Comparison of ENCODE assay signal across 30 cellular contexts in genomic region chr1:221291113-221291512, GRCh38.
"Had no signal": no experiment of that assay in that cellular context is flagged by ENCODE, and none has a peak within 500 bp of the region (broad histone marks: within the 10 kb centered on the region; RNA-seq: fewer than 3 reads in every experiment).

No MANE protein-coding gene starts in this region.

- DNase-seq: activated CD4-positive, alpha-beta T cell treated with anti-CD3 and anti-CD28 coated beads, Interleukin-2, amount 10 ng/mL, durations not matched to agents 24 days and 14 days; activated CD4-positive, alpha-beta T cell treated with anti-CD3 and anti-CD28 coated beads, Interleukin-2, amount 50 U/mL, for 4 hours; activated CD4-positive, CD25-positive, alpha-beta regulatory T cell treated with anti-CD3 and anti-CD28 coated beads, Interleukin-2, amount 50 U/mL, for 72 hours; activated CD8-positive, alpha-beta T cell treated with anti-CD3 and anti-CD28 coated beads for 36 hours; activated effector memory CD4-positive, alpha-beta T cell treated with Interleukin-2 at 50 U/mL for 16 hours; activated naive CD4-positive, alpha-beta T cell treated with anti-CD3 and anti-CD28 coated beads, Interleukin-2, amount 10 ng/mL, durations not matched to agents 7 days and 5 days; activated naive CD8-positive, alpha-beta T cell treated with anti-CD3 and anti-CD28 coated beads, Interleukin-2, amount 50 U/mL, for 24 hours; activated T-cell treated with anti-CD3 and anti-CD28 coated beads, Interleukin-2, amount 50 U/mL, for 24 hours; anterior cingulate cortex; brain microvascular endothelial cell; central memory CD4-positive, alpha-beta T cell; Karpas-422; KBM-7; MG63; NCI-H1092; NCI-H1436 treated with DMSO at 0.1 percent for 48 hours; NCI-H1694 treated with DMSO at 0.1 percent for 48 hours; NCI-H2029; NCI-H345; NCI-H524 treated with DMSO at 0.1 percent for 48 hours; NK-92 treated with Interleukin-12 subunit alpha and Interleukin-12 subunit beta, amount 100 ng/mL, for 24 hours; OCI-M1; SK-N-SH had no signal

- H3K36me3 Mint-ChIP-seq: activated naive CD4-positive, alpha-beta T cell treated with anti-CD3 and anti-CD28 coated beads, Interleukin-2, amount 10 ng/mL, durations not matched to agents 7 days and 5 days; activated naive CD8-positive, alpha-beta T cell had no signal

- H3K4me3 Mint-ChIP-seq: activated CD4-positive, alpha-beta T cell treated with anti-CD3 and anti-CD28 coated beads, Interleukin-2, amount 10 ng/mL, durations not matched to agents 24 days and 14 days; activated CD8-positive, alpha-beta T cell treated with anti-CD3 and anti-CD28 coated beads for 36 hours; activated naive CD4-positive, alpha-beta T cell treated with anti-CD3 and anti-CD28 coated beads, Interleukin-2, amount 10 ng/mL, durations not matched to agents 7 days and 5 days; activated naive CD8-positive, alpha-beta T cell; activated naive CD8-positive, alpha-beta T cell treated with anti-CD3 and anti-CD28 coated beads, Interleukin-2, amount 50 U/mL, for 24 hours; activated T-cell treated with anti-CD3 and anti-CD28 coated beads, Interleukin-2, amount 50 U/mL, for 24 hours; T-helper 1 cell treated with Interleukin-12 subunit alpha and Interleukin-12 subunit beta and Interleukin-4 antibody, amounts not matched to agents 30 μg/mL and 1 μg/mL, for 36 hours; T-helper 2 cell treated with Interferon-gamma antibody and Interleukin-4, amounts not matched to agents 5 μg/mL and 100 μg/mL, for 36 hours had no signal

- H3K4me3 ChIP-seq: MG63, SJSA1 had no signal

- H3K4me2 ChIP-seq: SK-N-SH had no signal

- H3K27ac ChIP-seq: brain microvascular endothelial cell, SJSA1 had no signal

- H3K27ac Mint-ChIP-seq: activated CD4-positive, alpha-beta T cell treated with anti-CD3 and anti-CD28 coated beads, Interleukin-2, amount 10 ng/mL, durations not matched to agents 24 days and 14 days; activated CD8-positive, alpha-beta T cell treated with anti-CD3 and anti-CD28 coated beads for 36 hours; activated naive CD4-positive, alpha-beta T cell treated with anti-CD3 and anti-CD28 coated beads, Interleukin-2, amount 10 ng/mL, durations not matched to agents 7 days and 5 days; activated naive CD8-positive, alpha-beta T cell; activated naive CD8-positive, alpha-beta T cell treated with anti-CD3 and anti-CD28 coated beads, Interleukin-2, amount 50 U/mL, for 24 hours; activated T-cell treated with anti-CD3 and anti-CD28 coated beads, Interleukin-2, amount 50 U/mL, for 24 hours; T-helper 1 cell treated with Interleukin-12 subunit alpha and Interleukin-12 subunit beta and Interleukin-4 antibody, amounts not matched to agents 30 μg/mL and 1 μg/mL, for 36 hours; T-helper 2 cell treated with Interferon-gamma antibody and Interleukin-4, amounts not matched to agents 5 μg/mL and 100 μg/mL, for 36 hours had no signal

- ATAC-seq: activated CD8-positive, alpha-beta T cell treated with anti-CD3 and anti-CD28 coated beads for 36 hours; activated naive CD8-positive, alpha-beta T cell treated with anti-CD3 and anti-CD28 coated beads, Interleukin-2, amount 50 U/mL, for 24 hours; Panc1 had no signal

- H3K36me3 ChIP-seq: brain microvascular endothelial cell, MG63, SJSA1 had no signal

- FAIRE-seq: colon, TTC549 had no signal

- H3K4me1 Mint-ChIP-seq: activated CD4-positive, alpha-beta T cell treated with anti-CD3 and anti-CD28 coated beads, Interleukin-2, amount 10 ng/mL, durations not matched to agents 24 days and 14 days; activated naive CD4-positive, alpha-beta T cell treated with anti-CD3 and anti-CD28 coated beads, Interleukin-2, amount 10 ng/mL, durations not matched to agents 7 days and 5 days; activated naive CD8-positive, alpha-beta T cell treated with anti-CD3 and anti-CD28 coated beads, Interleukin-2, amount 50 U/mL, for 24 hours had no signal

- H3K27me3 Mint-ChIP-seq: activated CD4-positive, alpha-beta T cell treated with anti-CD3 and anti-CD28 coated beads, Interleukin-2, amount 10 ng/mL, durations not matched to agents 24 days and 14 days; activated naive CD4-positive, alpha-beta T cell treated with anti-CD3 and anti-CD28 coated beads, Interleukin-2, amount 10 ng/mL, durations not matched to agents 7 days and 5 days; activated naive CD8-positive, alpha-beta T cell had no signal

- H3K9me3 ChIP-seq: MG63, SJSA1, SK-N-SH had no signal

- H3K27me3 ChIP-seq: brain microvascular endothelial cell, MG63, SJSA1 had no signal

- H3K9me3 Mint-ChIP-seq: activated CD4-positive, alpha-beta T cell treated with anti-CD3 and anti-CD28 coated beads, Interleukin-2, amount 10 ng/mL, durations not matched to agents 24 days and 14 days; activated CD8-positive, alpha-beta T cell treated with anti-CD3 and anti-CD28 coated beads for 36 hours; activated naive CD4-positive, alpha-beta T cell treated with anti-CD3 and anti-CD28 coated beads, Interleukin-2, amount 10 ng/mL, durations not matched to agents 7 days and 5 days; activated naive CD8-positive, alpha-beta T cell treated with anti-CD3 and anti-CD28 coated beads, Interleukin-2, amount 50 U/mL, for 24 hours; activated T-cell treated with anti-CD3 and anti-CD28 coated beads, Interleukin-2, amount 50 U/mL, for 24 hours; T-helper 1 cell treated with Interleukin-12 subunit alpha and Interleukin-12 subunit beta and Interleukin-4 antibody, amounts not matched to agents 30 μg/mL and 1 μg/mL, for 36 hours; T-helper 2 cell treated with Interferon-gamma antibody and Interleukin-4, amounts not matched to agents 5 μg/mL and 100 μg/mL, for 36 hours had no signal

- H3K9ac ChIP-seq: SK-N-SH had no signal
